ENCODE assay signal across 1 cellular context in the genomic region with DNA sequence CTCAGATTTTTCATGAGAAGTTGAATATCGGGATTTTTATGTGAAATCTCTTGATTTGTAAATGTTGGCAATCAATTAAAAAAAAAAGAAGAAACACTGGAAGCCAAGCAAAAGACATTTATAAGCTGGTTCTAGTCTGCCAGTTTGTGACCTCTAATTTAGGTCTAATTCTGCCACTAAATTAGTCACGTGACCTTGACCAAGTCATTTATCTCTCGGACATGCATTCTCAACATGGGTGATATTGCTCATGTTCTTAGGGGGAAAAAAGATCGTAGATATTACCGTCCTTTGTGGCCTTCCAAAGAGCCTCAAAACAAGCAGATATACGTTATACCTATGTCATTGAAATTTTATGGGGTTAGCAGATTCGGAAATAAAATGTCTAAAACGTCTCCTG.
TF ChIP-seq lines count a peak whose summit lies in the region.

No MANE protein-coding gene starts in this region.

TF ChIP-seq in H1, 55 proteins besides CTCF, POLR2A, EP300 and RAD21:
- no peak for TF ChIP-seq SIN3A (conservative IDR thresholded peaks at IDR 0.05 in 1 of 2, IDR thresholded peaks at IDR 0.05 in 1 of 2; ENCODE audit: low read depth in 1 of 2, low read length in 2 of 2)
- TF ChIP-seq TBP (IDR thresholded peaks at IDR 0.05; ENCODE audit: low read depth, low read length): no peak
- TF ChIP-seq, protein P1, sequence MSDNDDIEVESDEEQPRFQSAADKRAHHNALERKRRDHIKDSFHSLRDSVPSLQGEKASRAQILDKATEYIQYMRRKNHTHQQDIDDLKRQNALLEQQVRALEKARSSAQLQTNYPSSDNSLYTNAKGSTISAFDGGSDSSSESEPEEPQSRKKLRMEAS (IDR thresholded peaks at IDR 0.05): no peak
- no peak for TF ChIP-seq CBX5 (IDR thresholded peaks at IDR 0.05; ENCODE audit: low read depth, low read length)
- no peak for TF ChIP-seq POU5F1 (IDR thresholded peaks at IDR 0.05; ENCODE audit: low read depth, low read length)
- TF ChIP-seq TAF7 (optimal IDR thresholded peaks at IDR 0.05; ENCODE audit: borderline replicate concordance, low read depth, low read length): no peak
- TF ChIP-seq GTF2F1 (IDR thresholded peaks at IDR 0.05; ENCODE audit: borderline replicate concordance, low read depth, low read length): no peak
- no peak for TF ChIP-seq RBBP5 (IDR thresholded peaks at IDR 0.05; ENCODE audit: borderline replicate concordance, low read depth, low read length)
- TF ChIP-seq RFX5 (IDR thresholded peaks at IDR 0.05; ENCODE audit: borderline replicate concordance, low read depth, low read length): no peak
- no peak for TF ChIP-seq HDAC6 (IDR thresholded peaks at IDR 0.05; ENCODE audit: low read depth, low read length)
- no peak for TF ChIP-seq SP1 (IDR thresholded peaks at IDR 0.05; ENCODE audit: low read depth, low read length)
- no peak for TF ChIP-seq SAP30 (IDR thresholded peaks at IDR 0.05; ENCODE audit: insufficient read depth, insufficient replicate concordance, low read length)
